ENCODE assay signal across 28 cellular contexts in the genomic region with DNA sequence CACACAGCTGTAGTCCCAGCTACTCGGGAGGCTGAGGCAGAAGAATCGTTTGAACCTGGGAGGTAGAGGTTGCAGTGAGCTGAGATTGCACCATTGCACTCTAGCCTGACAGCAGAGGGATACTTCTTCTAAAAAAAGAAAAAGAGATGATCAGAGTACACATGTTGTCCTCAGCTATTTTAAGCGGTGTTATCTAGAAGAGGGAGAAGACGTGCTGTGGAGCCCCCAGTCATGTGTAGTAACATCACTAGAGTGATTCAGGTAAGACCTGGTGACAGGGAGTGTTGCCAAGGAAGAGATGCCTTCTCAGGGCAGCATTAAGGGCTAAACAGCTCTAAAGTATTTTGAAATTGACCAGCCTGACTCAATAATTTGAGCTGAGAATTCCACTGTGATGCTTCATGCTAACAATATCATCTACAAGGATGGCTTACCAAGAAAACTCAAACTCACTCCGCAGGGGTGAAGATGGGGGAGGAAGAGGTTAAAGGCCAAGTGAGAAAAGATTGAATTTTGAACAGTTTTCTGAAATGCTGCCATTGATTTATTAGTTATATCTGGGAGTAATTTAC.
"Had no signal": no experiment of that assay in that cellular context is flagged by ENCODE, and none has a peak within 500 bp of the region (broad histone marks: within the 10 kb centered on the region; RNA-seq: fewer than 3 reads in every experiment).

No MANE protein-coding gene starts in this region.

- H3K27me3 ChIP-seq: cardiac muscle cell, esophagus squamous epithelium, gastroesophageal sphincter, ovary, tibial artery had no signal

- H3K4me3 ChIP-seq: cardiac muscle cell, esophagus squamous epithelium, gastroesophageal sphincter, ovary, prostate gland, tibial artery had no signal

- H3K36me3 Mint-ChIP-seq: activated naive CD8-positive, alpha-beta T cell; natural killer cell treated with Interleukin-12 subunit alpha and Interleukin-12 subunit beta and Interleukin-15 and Interleukin-18, amount 100 ng/mL, for 72 hours; WTC11 had no signal

- H3K4me1 ChIP-seq: prostate gland, tibial artery had no signal

- H3K36me3 ChIP-seq: cardiac muscle cell, esophagus squamous epithelium, gastroesophageal sphincter, ovary, prostate gland, tibial artery had no signal

- H3K27ac ChIP-seq: cardiac muscle cell, esophagus squamous epithelium, gastroesophageal sphincter, ovary, prostate gland, tibial artery had no signal

- H3K27me3 Mint-ChIP-seq: activated CD4-positive, alpha-beta T cell treated with anti-CD3 and anti-CD28 coated beads for 36 hours; activated naive CD8-positive, alpha-beta T cell; activated T-cell treated with anti-CD3 and anti-CD28 coated beads, Interleukin-2, amount 50 U/mL, for 24 hours; stimulated activated naive CD8-positive, alpha-beta T cell treated with anti-CD3 and anti-CD28 coated beads, Interleukin-15, amount 100 ng/mL, for 72 hours had no signal

- H3K27ac Mint-ChIP-seq: activated CD4-positive, alpha-beta T cell treated with anti-CD3 and anti-CD28 coated beads for 36 hours; activated naive CD8-positive, alpha-beta T cell; activated T-cell treated with anti-CD3 and anti-CD28 coated beads, Interleukin-2, amount 50 U/mL, for 24 hours; activated T-helper 2 cell treated with anti-CD3 and anti-CD28 coated beads, Interferon-gamma antibody, Interleukin-2, Interleukin-4, amounts not matched to agents 10 μg/mL and 5 μg/mL and 100 μg/mL, durations not matched to agents 14 hours and 24 hours and 36 hours; WTC11 had no signal

- H3K9me3 Mint-ChIP-seq: activated T-helper 2 cell treated with anti-CD3 and anti-CD28 coated beads, Interferon-gamma antibody, Interleukin-2, Interleukin-4, amounts not matched to agents 10 μg/mL and 5 μg/mL and 100 μg/mL, durations not matched to agents 14 hours and 24 hours and 36 hours; natural killer cell treated with Interleukin-12 subunit alpha and Interleukin-12 subunit beta and Interleukin-15 and Interleukin-18, amount 100 ng/mL, for 72 hours; WTC11 had no signal

- DNase-seq: activated CD4-positive, alpha-beta T cell treated with anti-CD3 and anti-CD28 coated beads for 36 hours; activated CD4-positive, alpha-beta T cell treated with anti-CD3 and anti-CD28 coated beads, Interleukin-2, amount 50 U/mL, for 4 hours; activated CD8-positive, alpha-beta memory T cell treated with anti-CD3 and anti-CD28 coated beads for 24 hours; activated CD8-positive, alpha-beta memory T cell treated with anti-CD3 and anti-CD28 coated beads, Interleukin-2, amount 50 U/mL, for 4 hours; activated naive CD4-positive, alpha-beta T cell; activated T-cell treated with anti-CD3 and anti-CD28 coated beads, Interleukin-2, amount 50 U/mL, for 24 hours; amygdala; effector memory CD4-positive, alpha-beta T cell; esophagus squamous epithelium; head of caudate nucleus; islet precursor cell; mammary epithelial cell; midbrain; ovary; stimulated activated CD4-positive, alpha-beta T cell treated with anti-CD3 and anti-CD28 coated beads, Interleukin-12 subunit alpha, Interleukin-12 subunit beta, amount 100 ng/mL, for 4 hours; stimulated activated CD4-positive, alpha-beta T cell treated with anti-CD3 and anti-CD28 coated beads, Interleukin-4, amount 100 ng/mL, for 4 hours; stimulated activated naive CD8-positive, alpha-beta T cell treated with anti-CD3 and anti-CD28 coated beads, Interleukin-15, amount 100 ng/mL, for 72 hours; T-helper 9 cell; tibial artery had no signal

- H3K4me3 Mint-ChIP-seq: activated CD4-positive, alpha-beta T cell treated with anti-CD3 and anti-CD28 coated beads for 36 hours; activated naive CD8-positive, alpha-beta T cell; activated T-cell treated with anti-CD3 and anti-CD28 coated beads, Interleukin-2, amount 50 U/mL, for 24 hours; natural killer cell treated with Interleukin-12 subunit alpha and Interleukin-12 subunit beta and Interleukin-15 and Interleukin-18, amount 100 ng/mL, for 72 hours; stimulated activated naive CD8-positive, alpha-beta T cell treated with anti-CD3 and anti-CD28 coated beads, Interleukin-15, amount 100 ng/mL, for 72 hours; WTC11 had no signal

- H3K9me3 ChIP-seq: esophagus squamous epithelium, gastroesophageal sphincter, ovary, prostate gland, tibial artery had no signal

- ATAC-seq: activated CD4-positive, alpha-beta T cell treated with anti-CD3 and anti-CD28 coated beads for 36 hours; gastroesophageal sphincter; left lobe of liver; natural killer cell treated with Interleukin-12 subunit alpha and Interleukin-12 subunit beta and Interleukin-15 and Interleukin-18, amount 100 ng/mL, for 72 hours; stimulated activated naive CD8-positive, alpha-beta T cell treated with anti-CD3 and anti-CD28 coated beads, Interleukin-15, amount 100 ng/mL, for 72 hours; WTC11 had no signal

- FAIRE-seq: colon had no signal
